5 cellular contexts compared by ENCODE assay signal in the genomic region with DNA sequence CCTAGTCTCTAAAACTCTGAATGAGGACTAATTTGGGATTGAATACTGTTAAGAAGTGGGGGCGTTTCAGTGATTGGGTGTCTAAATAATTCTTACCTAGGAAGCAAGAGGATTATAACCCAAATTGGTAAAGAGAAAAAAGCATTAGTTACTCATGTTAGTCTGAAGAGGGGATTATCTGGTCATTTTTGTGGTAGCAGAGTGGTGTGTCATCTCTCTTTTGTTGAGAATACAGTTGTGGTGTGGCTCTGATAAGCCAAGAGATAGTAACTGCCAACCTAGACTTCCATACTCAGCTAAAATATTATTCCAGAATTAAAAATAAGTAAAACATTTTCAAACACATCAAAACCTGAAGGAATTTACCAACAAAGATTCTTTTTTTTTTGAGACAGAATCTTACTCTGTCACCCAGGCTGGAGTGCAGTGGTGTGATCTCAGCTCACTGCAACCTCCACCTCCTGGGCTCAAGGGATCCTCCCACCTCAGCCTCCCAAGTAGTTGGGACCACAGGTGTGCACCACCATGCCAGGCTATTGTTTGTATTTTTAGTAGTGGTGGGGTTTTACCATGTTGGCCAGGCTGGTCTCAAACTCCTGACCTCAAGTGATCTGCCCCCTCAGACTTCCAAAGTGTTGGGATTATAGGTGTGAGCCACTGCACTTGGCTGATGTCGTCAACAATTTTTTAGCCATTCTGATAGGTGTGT. TPM values are rescaled to one million over a fixed set of nuclear protein-coding genes. Genes with fewer than 3 reads are reported as not detected.
"Had no signal": no experiment of that assay in that cellular context is flagged by ENCODE, and none has a peak within 500 bp of the region (broad histone marks: within the 10 kb centered on the region; RNA-seq: fewer than 3 reads in every experiment).

No MANE protein-coding gene starts in this region.

RNA-seq across cellular contexts. Expression of a gene that starts 4.4 kb away (rescaled TPM):
- total RNA-seq: HT1080, IMR-90, PC-3, SK-MEL-5 had no signal
- polyA plus RNA-seq: HepG2, IMR-90 had no signal
